Comparison of ENCODE assay signal across 8 cellular contexts in the genomic region with DNA sequence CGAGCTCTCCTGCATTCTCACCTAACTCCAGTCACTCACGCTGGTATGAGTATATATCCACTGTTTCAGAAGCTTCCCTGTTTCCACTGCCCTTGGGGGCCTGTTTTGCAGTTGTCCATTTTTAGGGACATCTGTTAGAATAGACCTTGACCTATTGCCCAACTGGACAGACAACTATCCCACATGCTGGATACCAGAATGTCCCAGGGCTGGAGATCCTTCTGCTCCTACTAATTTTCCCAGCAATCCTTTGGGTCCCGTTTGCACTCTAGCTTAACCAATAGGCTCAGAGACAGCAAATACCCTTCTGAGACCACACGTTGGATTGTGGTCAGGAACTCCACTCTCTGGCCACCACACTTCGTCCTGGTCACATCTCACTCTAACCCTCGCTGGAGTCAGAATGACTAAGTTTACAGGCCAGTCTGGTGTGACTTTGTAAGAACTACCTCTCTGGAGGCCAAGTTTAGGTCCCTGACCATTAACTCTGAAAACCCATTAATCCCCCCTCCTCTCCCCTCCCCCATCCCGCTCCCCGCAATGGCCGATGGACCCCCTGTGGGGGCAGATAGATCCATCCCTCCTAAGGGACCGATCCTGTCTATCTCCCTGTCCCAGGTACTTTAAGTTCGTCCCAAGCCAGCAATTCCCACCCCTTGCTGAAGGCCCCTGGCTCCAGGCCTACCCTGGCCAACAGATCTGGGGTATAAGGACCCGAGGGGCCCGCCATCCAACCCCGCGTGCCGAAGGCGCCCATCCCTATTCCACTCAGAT. TPM values are rescaled to one million over a fixed set of nuclear protein-coding genes. Genes with fewer than 3 reads are reported as not detected.
A peak's percentile ranks its signal among the peaks of the same experiment; 100 is the strongest.
DNase-seq lines count a peak whose midpoint lies in the region; ATAC-seq and TF ChIP-seq lines count a peak whose summit lies in the region.

No MANE protein-coding gene starts in this region.

- H2AFZ ChIP-seq in parathyroid adenoma, result peak overlapping the region; percentile 67

- no peak overlapping the region for H3K9ac ChIP-seq in parathyroid adenoma

- H3K27ac ChIP-seq in VCaP, result peak overlapping the region; percentile 90
- peak overlapping the region; percentile 93 for H3K27ac ChIP-seq in parathyroid adenoma

- peak overlapping the region; percentile 85 for H3K4me3 ChIP-seq in fibroblast of pulmonary artery (replicated peaks; ENCODE audit: low read depth, low read length)
- peak overlapping the region; percentile 63 for H3K4me3 ChIP-seq in parathyroid adenoma (ENCODE audit: low read depth, low read length)

- H3K4me2 ChIP-seq in parathyroid adenoma (ENCODE audit: low read length), result peak overlapping the region; percentile 74

- peak; percentile 1 for ATAC-seq in Right ventricle myocardium inferior
- ATAC-seq in Right ventricle myocardium superior (ENCODE audit: poor library complexity), result no peak
- no peak for ATAC-seq in HG02763 (IDR thresholded peaks at IDR 0.05; ENCODE audit: unreplicated experiment)

- H3K27me3 ChIP-seq in parathyroid adenoma (ENCODE audit: control insufficient read depth, insufficient read depth, low read length), result no peaks in the 10 kb centered on the region

- no peaks in the 10 kb centered on the region for H3K36me3 ChIP-seq in parathyroid adenoma (ENCODE audit: control insufficient read depth, insufficient read depth, low read length)

- no peak for DNase-seq in Right ventricle myocardium inferior (ENCODE audit: missing footprints)
- no peak for DNase-seq in Right ventricle myocardium superior
- DNase-seq in fibroblast of pulmonary artery (ENCODE audit: low read depth), result peak; percentile 38
- no peak for DNase-seq in NCI-H187 (lab: John Stamatoyannopoulos, UW)
- no peak for DNase-seq in stimulated activated CD4-positive, alpha-beta T cell treated with anti-CD3 and anti-CD28 coated beads, Interleukin-2, amount 100 ng/mL, for 48 hours

- peaks cover 3% of the 10 kb centered on the region for H3K79me2 ChIP-seq in parathyroid adenoma

- TF ChIP-seq CTCF in VCaP (conservative IDR thresholded peaks at IDR 0.05), result no peak
- no peak for TF ChIP-seq CTCF in fibroblast of pulmonary artery (IDR thresholded peaks at IDR 0.05; ENCODE audit: low read length, missing control alignments)
- no peak for TF ChIP-seq CTCF in parathyroid adenoma (IDR thresholded peaks at IDR 0.05)

- no peaks in the 10 kb centered on the region for H3K9me3 ChIP-seq in parathyroid adenoma (ENCODE audit: control insufficient read depth, low read length)

- H3K4me1 ChIP-seq in parathyroid adenoma, result peaks cover 32% of the 10 kb centered on the region

- intact Hi-C loops in Right ventricle myocardium inferior (cut with DNase I), result no loop called here
- intact Hi-C loops in Right ventricle myocardium superior (cut with DNase I), result loop anchor here (10.0 kb wide), 1 partner anchor 339 kb away; no protein-coding TSS in a partner anchor

RNA-seq across cellular contexts. Expression of gene HMCES, which starts 35.5 kb away (rescaled TPM):
- total RNA-seq in Right ventricle myocardium inferior (42.3 TPM), Right ventricle myocardium superior (42.7 TPM)
